8 cellular contexts compared by ENCODE assay signal in the genomic region with DNA sequence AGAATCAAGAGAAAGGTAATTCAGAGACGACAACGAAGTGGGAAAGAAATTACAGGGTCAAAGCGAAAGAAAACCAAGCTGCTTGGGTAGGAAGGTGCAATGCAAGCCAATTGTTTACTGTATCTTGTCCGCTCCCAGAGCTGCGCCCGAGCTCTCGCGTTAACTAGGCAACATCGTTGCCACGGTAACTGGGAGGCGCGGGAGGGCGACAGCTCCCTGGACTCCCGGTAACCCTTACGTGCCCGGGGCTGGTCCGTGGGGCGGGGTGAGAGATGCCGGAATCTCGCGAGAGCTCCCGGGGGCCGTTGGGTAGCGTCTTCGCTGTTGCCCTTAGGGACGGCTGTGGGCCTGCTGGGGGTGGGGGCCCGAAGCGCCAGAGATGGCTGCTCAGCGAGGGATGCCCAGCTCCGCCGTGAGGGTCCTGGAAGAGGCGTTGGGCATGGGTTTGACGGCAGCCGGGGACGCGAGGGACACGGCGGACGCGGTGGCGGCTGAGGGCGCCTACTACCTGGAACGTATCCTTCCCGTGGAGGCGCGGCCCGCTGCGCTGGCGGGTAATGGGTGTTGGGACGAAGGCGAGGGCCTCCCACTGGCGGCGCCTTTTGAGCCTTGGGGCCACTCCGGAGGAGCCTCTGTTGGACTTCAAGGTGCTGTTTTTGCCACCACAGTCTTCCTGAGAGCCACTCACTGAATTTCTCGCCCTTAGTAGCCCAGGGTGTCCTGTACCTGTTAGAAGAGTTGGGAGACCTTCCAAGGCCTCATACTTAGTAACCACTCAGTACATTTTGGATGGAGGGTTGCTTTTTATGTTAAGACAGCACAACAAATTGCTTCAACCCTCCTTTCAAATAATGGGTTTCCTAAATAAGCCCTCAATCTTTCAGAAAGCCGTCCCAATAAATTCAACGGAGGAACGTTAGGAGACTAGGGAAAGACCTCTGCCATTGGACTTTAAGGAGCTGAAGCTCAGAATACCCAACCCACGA. TPM values are rescaled to one million over a fixed set of nuclear protein-coding genes. Genes with fewer than 3 reads are reported as not detected.
DNase-seq lines count a peak whose midpoint lies in the region; ATAC-seq and TF ChIP-seq lines count a peak whose summit lies in the region.

A gene (plus strand): TSS at position 360 of the 986 bp plus-strand sequence.

- POLR2A ChIA-PET in Caco-2 (lab: Charles Lee) = interaction anchor here (0.6 to 1.4 kb wide), 3 partner anchors 33 to 274 kb away, joined by 3 to 4 read pairs (median 3); no protein-coding TSS in a partner anchor
- POLR2A ChIA-PET in naive thymus-derived CD4-positive, alpha-beta T cell (lab: Charles Lee) = no interaction called here

- DNase-seq in Caco-2 = peak; percentile 99
- DNase-seq in HUDEP-2 (lab: John Stamatoyannopoulos, UW; ENCODE audit: unreplicated experiment in 76 of 76) = peak in 66 of 76 experiments; percentile 33 to 97 (median 92)
- DNase-seq in activated T-helper 2 cell treated with anti-CD3 and anti-CD28 coated beads, Interferon-gamma antibody, Interleukin-2, Interleukin-4, amounts not matched to agents 10 μg/mL and 5 μg/mL and 100 μg/mL, durations not matched to agents 14 hours and 24 hours and 36 hours (ENCODE audit: low spot score) = peak; percentile 97
- peak; percentile 97 for DNase-seq in fibroblast of mammary gland (ENCODE audit: low read depth)
- DNase-seq in naive thymus-derived CD4-positive, alpha-beta T cell = peak; percentile 85 to 96 (median 95)

- no peaks in the 10 kb centered on the region for H3K27me3 Mint-ChIP-seq in Caco-2 (ENCODE audit: insufficient read depth, unreplicated experiment)
- peaks cover 4% of the 10 kb centered on the region for H3K27me3 Mint-ChIP-seq in activated T-helper 2 cell treated with anti-CD3 and anti-CD28 coated beads, Interferon-gamma antibody, Interleukin-2, Interleukin-4, amounts not matched to agents 10 μg/mL and 5 μg/mL and 100 μg/mL, durations not matched to agents 14 hours and 24 hours and 36 hours (ENCODE audit: low read depth)
- peaks cover 0 to 6% (median 0%) of the 10 kb centered on the region in 5 donors for H3K27me3 Mint-ChIP-seq in naive thymus-derived CD4-positive, alpha-beta T cell
- H3K27me3 Mint-ChIP-seq in stimulated activated memory B cell treated with anti-CD40 and anti-IgM and Interleukin-4, amounts not matched to agents 10 μg/mL and 1 μg/mL and 100 μg/mL, for 72 hours = no peaks in the 10 kb centered on the region

- TF ChIP-seq CTCF in Caco-2 (IDR thresholded peaks at IDR 0.05; ENCODE audit: insufficient read depth in 1 of 2, low read depth in 1 of 2, low read length in 1 of 2, severe bottlenecking in 1 of 2, unreplicated experiment in 1 of 2) (no peak), fibroblast of mammary gland (conservative IDR thresholded peaks at IDR 0.05; ENCODE audit: control insufficient read depth, insufficient read depth, low read depth, low read length) (no peak)

- H3K27ac ChIP-seq in naive thymus-derived CD4-positive, alpha-beta T cell (ENCODE audit: low read depth, low read length) = peak within 1 kb of the TSS; percentile 69

- peak within 1 kb of the TSS; percentile 73 for H3K4me3 ChIP-seq in Caco-2 (ENCODE audit: low read depth, low read length)
- peak within 1 kb of the TSS; percentile 86 for H3K4me3 ChIP-seq in fibroblast of mammary gland (ENCODE audit: control insufficient read depth, low read depth, low read length)
- H3K4me3 ChIP-seq in naive thymus-derived CD4-positive, alpha-beta T cell (ENCODE audit: low read length) = peak within 1 kb of the TSS; percentile 90

- H3K27ac Mint-ChIP-seq in Caco-2 (ENCODE audit: unreplicated experiment) = peak within 1 kb of the TSS; percentile 91
- H3K27ac Mint-ChIP-seq in activated T-helper 2 cell treated with anti-CD3 and anti-CD28 coated beads, Interferon-gamma antibody, Interleukin-2, Interleukin-4, amounts not matched to agents 10 μg/mL and 5 μg/mL and 100 μg/mL, durations not matched to agents 14 hours and 24 hours and 36 hours = peak within 1 kb of the TSS; percentile 84
- peak within 1 kb of the TSS; percentile 78 to 97 (median 92) for H3K27ac Mint-ChIP-seq in naive thymus-derived CD4-positive, alpha-beta T cell
- H3K27ac Mint-ChIP-seq in stimulated activated memory B cell treated with anti-CD40 and anti-IgM and Interleukin-4, amounts not matched to agents 10 μg/mL and 1 μg/mL and 100 μg/mL, for 72 hours = peak within 1 kb of the TSS; percentile 94

- peaks cover 6% of the 10 kb centered on the region for H3K4me1 Mint-ChIP-seq in Caco-2 (ENCODE audit: low read depth, unreplicated experiment)
- H3K4me1 Mint-ChIP-seq in activated T-helper 2 cell treated with anti-CD3 and anti-CD28 coated beads, Interferon-gamma antibody, Interleukin-2, Interleukin-4, amounts not matched to agents 10 μg/mL and 5 μg/mL and 100 μg/mL, durations not matched to agents 14 hours and 24 hours and 36 hours (ENCODE audit: low read depth) = peaks cover 26% of the 10 kb centered on the region
- peaks cover 12 to 49% (median 34%) of the 10 kb centered on the region in 7 donors for H3K4me1 Mint-ChIP-seq in naive thymus-derived CD4-positive, alpha-beta T cell
- H3K4me1 Mint-ChIP-seq in stimulated activated memory B cell treated with anti-CD40 and anti-IgM and Interleukin-4, amounts not matched to agents 10 μg/mL and 1 μg/mL and 100 μg/mL, for 72 hours = peaks cover 28% of the 10 kb centered on the region

- peaks cover 12% of the 10 kb centered on the region for H3K4me1 ChIP-seq in Caco-2
- peaks cover 13 to 15% of the 10 kb centered on the region in 2 donors for H3K4me1 ChIP-seq in naive thymus-derived CD4-positive, alpha-beta T cell (ENCODE audit: control insufficient read depth in 2 of 2, insufficient read depth in 2 of 2, low read length in 2 of 2)

- peak within 1 kb of the TSS; percentile 85 for H3K4me3 Mint-ChIP-seq in Caco-2 (ENCODE audit: unreplicated experiment)
- peak within 1 kb of the TSS; percentile 90 for H3K4me3 Mint-ChIP-seq in activated T-helper 2 cell treated with anti-CD3 and anti-CD28 coated beads, Interferon-gamma antibody, Interleukin-2, Interleukin-4, amounts not matched to agents 10 μg/mL and 5 μg/mL and 100 μg/mL, durations not matched to agents 14 hours and 24 hours and 36 hours (ENCODE audit: low read depth)
- H3K4me3 Mint-ChIP-seq in naive thymus-derived CD4-positive, alpha-beta T cell = peak within 1 kb of the TSS; percentile 88 to 99 (median 95)
- H3K4me3 Mint-ChIP-seq in stimulated activated memory B cell treated with anti-CD40 and anti-IgM and Interleukin-4, amounts not matched to agents 10 μg/mL and 1 μg/mL and 100 μg/mL, for 72 hours = peak within 1 kb of the TSS; percentile 99

- no peaks in the 10 kb centered on the region for H3K27me3 ChIP-seq in Caco-2 (replicated peaks; ENCODE audit: control insufficient read depth, insufficient read depth, low read length)
- H3K27me3 ChIP-seq in naive thymus-derived CD4-positive, alpha-beta T cell (ENCODE audit: control insufficient read depth in 2 of 2, insufficient read depth in 2 of 2, low read length in 2 of 2) = no peaks in the 10 kb centered on the region

- intact Hi-C loops in Caco-2 (cut with micrococcal nuclease; ENCODE audit: unreplicated experiment) = loop anchor here (1.0 kb wide), 1 partner anchor 45 kb away; no protein-coding TSS in a partner anchor
- intact Hi-C loops in activated T-helper 2 cell treated with anti-CD3 and anti-CD28 coated beads, Interferon-gamma antibody, Interleukin-2, Interleukin-4, amounts not matched to agents 10 μg/mL and 5 μg/mL and 100 μg/mL, durations not matched to agents 14 hours and 24 hours and 36 hours (cut with micrococcal nuclease) = loop anchor here (1.0 to 10.0 kb wide), 2 partner anchors 132 to 1520 kb away; a partner anchor contains a TSS
- intact Hi-C loops in naive thymus-derived CD4-positive, alpha-beta T cell (cut with micrococcal nuclease) = loop anchor here (1.0 kb wide), 3 partner anchors 132 to 1525 kb away; a partner anchor contains a TSS

- ATAC-seq in GM21367 (IDR thresholded peaks at IDR 0.05; ENCODE audit: unreplicated experiment) = peak; percentile 99
- peak; percentile 98 for ATAC-seq in naive thymus-derived CD4-positive, alpha-beta T cell
- ATAC-seq in stimulated activated memory B cell treated with anti-CD40 and anti-IgM and Interleukin-4, amounts not matched to agents 10 μg/mL and 1 μg/mL and 100 μg/mL, for 72 hours = peak; percentile 99

- peaks cover 1% of the 10 kb centered on the region; the same call in 1 of the 2 replicates for H3K36me3 ChIP-seq in Caco-2 (ENCODE audit: control insufficient read depth, insufficient read depth, low read length)
- H3K36me3 ChIP-seq in naive thymus-derived CD4-positive, alpha-beta T cell (ENCODE audit: control insufficient read depth in 2 of 3, insufficient read depth in 3 of 3, low read length in 3 of 3) = peaks cover 0 to 3% (median 0%) of the 10 kb centered on the region in 3 experiments

- H3K9me3 ChIP-seq in Caco-2 = 0 out of 2 replicates have a peak, but pooled peaks cover 2% of the 10 kb centered on the region
- H3K9me3 ChIP-seq in naive thymus-derived CD4-positive, alpha-beta T cell (ENCODE audit: control insufficient read depth in 2 of 3, low read length in 3 of 3) = no peaks in the 10 kb centered on the region

- H3K9me3 Mint-ChIP-seq in Caco-2 (ENCODE audit: unreplicated experiment) = peaks cover 6% of the 10 kb centered on the region
- H3K9me3 Mint-ChIP-seq in activated T-helper 2 cell treated with anti-CD3 and anti-CD28 coated beads, Interferon-gamma antibody, Interleukin-2, Interleukin-4, amounts not matched to agents 10 μg/mL and 5 μg/mL and 100 μg/mL, durations not matched to agents 14 hours and 24 hours and 36 hours = no peaks in the 10 kb centered on the region
- H3K9me3 Mint-ChIP-seq in naive thymus-derived CD4-positive, alpha-beta T cell = no peaks in the 10 kb centered on the region
- H3K9me3 Mint-ChIP-seq in stimulated activated memory B cell treated with anti-CD40 and anti-IgM and Interleukin-4, amounts not matched to agents 10 μg/mL and 1 μg/mL and 100 μg/mL, for 72 hours = no peaks in the 10 kb centered on the region

- CTCF ChIA-PET in Caco-2 (lab: Charles Lee) = interaction anchor here (1.1 to 1.4 kb wide), 2 partner anchors 131 to 507 kb away, joined by 3 read pairs; no protein-coding TSS in a partner anchor
- CTCF ChIA-PET in naive thymus-derived CD4-positive, alpha-beta T cell (lab: Charles Lee) = no interaction called here

- BruUV-seq in Caco-2 (replicated peaks; lab: Mats Ljungman, UMichigan) = no TSS peak

- peaks cover 5% of the 10 kb centered on the region for H3K36me3 Mint-ChIP-seq in Caco-2 (ENCODE audit: insufficient read depth, unreplicated experiment)
- no peaks in the 10 kb centered on the region for H3K36me3 Mint-ChIP-seq in activated T-helper 2 cell treated with anti-CD3 and anti-CD28 coated beads, Interferon-gamma antibody, Interleukin-2, Interleukin-4, amounts not matched to agents 10 μg/mL and 5 μg/mL and 100 μg/mL, durations not matched to agents 14 hours and 24 hours and 36 hours (ENCODE audit: low read depth)
- H3K36me3 Mint-ChIP-seq in naive thymus-derived CD4-positive, alpha-beta T cell = peaks cover 0 to 2% (median 0%) of the 10 kb centered on the region in 5 donors
- H3K36me3 Mint-ChIP-seq in stimulated activated memory B cell treated with anti-CD40 and anti-IgM and Interleukin-4, amounts not matched to agents 10 μg/mL and 1 μg/mL and 100 μg/mL, for 72 hours = no peaks in the 10 kb centered on the region

RNA-seq across cellular contexts. Expression of the gene that starts here (rescaled TPM):
- total RNA-seq in Caco-2 (2022) = 21.5 and 25.3 TPM in 2 replicates
- polyA plus RNA-seq in PFSK-1 (2012; ENCODE audit: insufficient read length, low read depth) = 36.3 TPM
- total RNA-seq in activated T-helper 2 cell treated with anti-CD3 and anti-CD28 coated beads, Interferon-gamma antibody, Interleukin-2, Interleukin-4, amounts not matched to agents 10 μg/mL and 5 μg/mL and 100 μg/mL, durations not matched to agents 14 hours and 24 hours and 36 hours = 7.5 and 8.0 TPM in 2 replicates
- 1 to 10 TPM; 4.7 to 9.7 (median 6.2) TPM for total RNA-seq in naive thymus-derived CD4-positive, alpha-beta T cell
- polyA plus RNA-seq in naive thymus-derived CD4-positive, alpha-beta T cell = 10 to 100 TPM; 11.7 to 20.2 TPM

Comparison
In these comparisons a context has a peak if more than half of its experiments do, and no peak if none do; other contexts are left out.
1. Peak in every context shown above with its lines: DNase-seq, ATAC-seq, H3K4me3 ChIP-seq and H3K27ac ChIP-seq.